Comparison of ENCODE assay signal across 10 cellular contexts in the genomic region with DNA sequence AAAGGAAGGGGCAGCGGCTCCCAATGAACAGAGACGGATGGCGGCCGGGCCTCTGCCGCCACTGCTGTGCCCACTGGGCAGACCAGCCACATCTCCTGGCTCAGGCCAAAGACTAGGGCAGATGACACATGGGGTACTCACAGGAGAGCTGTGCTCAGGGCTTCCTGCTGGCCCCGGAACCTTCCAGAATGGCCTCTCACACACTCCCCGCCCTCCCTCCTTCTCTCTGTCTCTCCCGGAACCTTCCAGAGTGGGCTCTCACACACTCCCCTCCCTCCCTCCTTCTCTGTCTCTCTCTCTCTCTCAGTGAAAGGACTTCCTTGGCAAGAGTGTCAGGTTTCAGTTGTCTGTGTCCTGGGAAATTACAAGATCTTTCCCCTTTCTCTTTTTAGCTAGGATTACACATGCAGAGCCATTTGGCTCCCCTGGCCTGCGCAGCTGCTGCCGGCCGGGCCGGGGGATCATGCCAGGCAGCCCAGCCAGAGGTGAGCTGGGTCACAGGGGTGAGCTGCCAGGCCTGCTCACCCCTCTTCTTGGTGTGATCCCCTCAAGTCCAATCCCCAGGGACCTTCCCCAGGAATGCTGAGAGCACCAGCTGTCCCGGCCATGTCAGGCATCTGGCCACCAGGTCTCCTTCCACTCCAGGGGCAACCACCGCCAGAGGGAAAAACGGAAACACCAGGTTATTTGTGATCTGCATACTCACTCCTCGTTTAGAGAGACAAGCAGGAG. TPM values are rescaled to one million over a fixed set of nuclear protein-coding genes. Genes with fewer than 3 reads are reported as not detected.
DNase-seq lines count a peak whose midpoint lies in the region; ATAC-seq and TF ChIP-seq lines count a peak whose summit lies in the region.
"Had no signal": no experiment of that assay in that cellular context is flagged by ENCODE, and none has a peak within 500 bp of the region (broad histone marks: within the 10 kb centered on the region; RNA-seq: fewer than 3 reads in every experiment).

No MANE protein-coding gene starts in this region.

- H3K9ac ChIP-seq in BLaER1 (no peak overlapping the region), fibroblast of lung (ENCODE audit: insufficient read depth, low read length) (no peak overlapping the region)

- DNase-seq in LHCN-M2 (ENCODE audit: low read depth) = peak; percentile 90
- DNase-seq in fibroblast of lung (ENCODE audit: low read depth in 2 of 2) = peak; percentile 52 to 72
- no peak for DNase-seq in CD8-positive, alpha-beta memory T cell
- no peak for DNase-seq in coronary artery (ENCODE audit: low spot score)
- DNase-seq in activated CD4-positive, alpha-beta T cell treated with anti-CD3 and anti-CD28 coated beads, Interleukin-2, amount 50 U/mL, for 1 hour = no peak
- DNase-seq: activated CD4-positive, alpha-beta T cell treated with anti-CD3 and anti-CD28 coated beads for 36 hours; GF-D8 had no signal

- H3K4me2 ChIP-seq in BLaER1 (peak overlapping the region; percentile 87), fibroblast of lung (ENCODE audit: extremely low read depth, insufficient read depth, low read length) (no peak overlapping the region)

- no peaks in the 10 kb centered on the region for H3K79me2 ChIP-seq in fibroblast of lung (ENCODE audit: control insufficient read depth, insufficient read depth, low read length)

- H3K4me1 ChIP-seq in BLaER1 (peaks cover 79% of the 10 kb centered on the region), fibroblast of lung (ENCODE audit: control insufficient read depth, extremely low read depth, insufficient read depth, low read length) (no peaks in the 10 kb centered on the region), neuron (ENCODE audit: insufficient read depth, low read length) (peaks cover 42% of the 10 kb centered on the region)
- H3K4me1 ChIP-seq in CD8-positive, alpha-beta memory T cell (ENCODE audit: insufficient read depth, low read length) = peaks cover 12% of the 10 kb centered on the region

- no peaks in the 10 kb centered on the region for H3K27me3 Mint-ChIP-seq in CD8-positive, alpha-beta memory T cell
- H3K27me3 Mint-ChIP-seq: activated CD4-positive, alpha-beta T cell treated with anti-CD3 and anti-CD28 coated beads for 36 hours had no signal

- H4K20me1 ChIP-seq in BLaER1 (no peaks in the 10 kb centered on the region), fibroblast of lung (ENCODE audit: control insufficient read depth, extremely low read depth, insufficient read depth, low read length) (no peaks in the 10 kb centered on the region)

- no peak overlapping the region for H2AFZ ChIP-seq in fibroblast of lung (ENCODE audit: low read length)
- peak overlapping the region; percentile 70 for H2AFZ ChIP-seq in neuron (ENCODE audit: low read depth, low read length)

- no peak for ATAC-seq in HG03469 (IDR thresholded peaks at IDR 0.05; ENCODE audit: unreplicated experiment)
- ATAC-seq: activated CD4-positive, alpha-beta T cell treated with anti-CD3 and anti-CD28 coated beads for 36 hours had no signal

- TF ChIP-seq CTCF in fibroblast of lung (conservative IDR thresholded peaks at IDR 0.05 in 1 of 2, IDR thresholded peaks at IDR 0.05 in 1 of 2; ENCODE audit: low read depth in 1 of 2, low read length in 2 of 2) (no peak), coronary artery (IDR thresholded peaks at IDR 0.05) (no peak)

- H3K27ac Mint-ChIP-seq in CD8-positive, alpha-beta memory T cell = no peak overlapping the region
- H3K27ac Mint-ChIP-seq: activated CD4-positive, alpha-beta T cell treated with anti-CD3 and anti-CD28 coated beads for 36 hours had no signal

- no peaks in the 10 kb centered on the region for H3K9me3 ChIP-seq in BLaER1
- H3K9me3 ChIP-seq in fibroblast of lung (ENCODE audit: control insufficient read depth, insufficient read depth, low read depth, low read length) = no peaks in the 10 kb centered on the region
- H3K9me3 ChIP-seq in neuron (ENCODE audit: low read length) = no peaks in the 10 kb centered on the region
- H3K9me3 ChIP-seq in CD8-positive, alpha-beta memory T cell (ENCODE audit: low read length) = no peaks in the 10 kb centered on the region

- H3K36me3 ChIP-seq in BLaER1 (no peaks in the 10 kb centered on the region), fibroblast of lung (ENCODE audit: control insufficient read depth, insufficient read depth, low read length) (no peaks in the 10 kb centered on the region), neuron (ENCODE audit: insufficient read depth, low read length) (no peaks in the 10 kb centered on the region)
- no peaks in the 10 kb centered on the region for H3K36me3 ChIP-seq in CD8-positive, alpha-beta memory T cell (ENCODE audit: insufficient read depth, low read length)

- H3K27ac ChIP-seq in BLaER1 (peak overlapping the region; percentile 77), fibroblast of lung (ENCODE audit: insufficient read depth, low read length) (no peak overlapping the region), coronary artery (peak overlapping the region in 1 of 2 donors; percentile 7)
- no peak overlapping the region for H3K27ac ChIP-seq in CD8-positive, alpha-beta memory T cell (ENCODE audit: low read depth, low read length)

- peaks cover 4 to 17% (median 8%) of the 10 kb centered on the region in 3 donors for H3K4me1 Mint-ChIP-seq in CD8-positive, alpha-beta memory T cell

- POLR2A ChIA-PET in CD8-positive, alpha-beta memory T cell (lab: Charles Lee) = no interaction called here

- H3K9me3 Mint-ChIP-seq in CD8-positive, alpha-beta memory T cell = no peaks in the 10 kb centered on the region

- CTCF ChIA-PET in CD8-positive, alpha-beta memory T cell (lab: Charles Lee) = no interaction called here

- H3K36me3 Mint-ChIP-seq in CD8-positive, alpha-beta memory T cell = no peaks in the 10 kb centered on the region

- no peaks in the 10 kb centered on the region for H3K27me3 ChIP-seq in BLaER1
- no peaks in the 10 kb centered on the region for H3K27me3 ChIP-seq in fibroblast of lung (ENCODE audit: control insufficient read depth, insufficient read depth, low read length)
- no peaks in the 10 kb centered on the region for H3K27me3 ChIP-seq in neuron (ENCODE audit: insufficient read depth, low read length)
- H3K27me3 ChIP-seq in CD8-positive, alpha-beta memory T cell (ENCODE audit: insufficient read depth, low read length, poor library complexity, severe bottlenecking) = no peaks in the 10 kb centered on the region

- H3K4me3 Mint-ChIP-seq in CD8-positive, alpha-beta memory T cell = no peak overlapping the region
- H3K4me3 Mint-ChIP-seq: activated CD4-positive, alpha-beta T cell treated with anti-CD3 and anti-CD28 coated beads for 36 hours had no signal

- H3K4me3 ChIP-seq in BLaER1 (no peak overlapping the region), fibroblast of lung (replicated peaks in 1 of 4; ENCODE audit: control extremely low read depth in 1 of 4, insufficient read depth in 1 of 4, low read depth in 3 of 4, low read length in 4 of 4) (no peak overlapping the region), neuron (ENCODE audit: low read length) (peak overlapping the region; percentile 13), coronary artery (no peak overlapping the region)
- no peak overlapping the region for H3K4me3 ChIP-seq in CD8-positive, alpha-beta memory T cell (ENCODE audit: low read length)

RNA-seq across cellular contexts. Expression of a gene that starts 45.3 kb away (rescaled TPM):
- total RNA-seq in LHCN-M2 (2014; rRNA removed) (0.80 and 1.5 TPM in 2 replicates), fibroblast of lung (21.8 and 32.0 TPM in 2 replicates)
- polyA plus RNA-seq in LHCN-M2 (2012) = 0.44 TPM
- 8.6 and 16.3 TPM in 2 replicates for polyA plus RNA-seq in fibroblast of lung
- 8.3 and 13.3 TPM in 2 replicates for polyA plus RNA-seq in fibroblast of lung (2012)
- polyA minus RNA-seq in fibroblast of lung (ENCODE audit: low replicate concordance) = 11.9 and 12.1 TPM in 2 replicates
- 10 to 100 TPM in 1 of 2 experiments, 1 to 10 TPM in 1; 8.6 to 11.1 TPM for total RNA-seq in CD8-positive, alpha-beta memory T cell
- 76.9 TPM for polyA plus RNA-seq in CD8-positive, alpha-beta memory T cell

Comparison
In these comparisons a context has a peak if more than half of its experiments do, and no peak if none do; other contexts are left out.
1. DNase-seq: peak in LHCN-M2 (single experiment) and fibroblast of lung (2 of 2); none in CD8-positive, alpha-beta memory T cell (0 of 5), coronary artery (single experiment) and activated CD4-positive, alpha-beta T cell treated with anti-CD3 and anti-CD28 coated beads, Interleukin-2, amount 50 U/mL, for 1 hour (single experiment).